Comparison of ENCODE assay signal across 19 cellular contexts in genomic region chr9:86340356-86341006, GRCh38. TPM values are rescaled to one million over a fixed set of nuclear protein-coding genes. Genes with fewer than 3 reads are reported as not detected.
DNase-seq lines count a peak whose midpoint lies in the region; ATAC-seq and TF ChIP-seq lines count a peak whose summit lies in the region.
"Had no signal": no experiment of that assay in that cellular context is flagged by ENCODE, and none has a peak within 500 bp of the region (broad histone marks: within the 10 kb centered on the region; RNA-seq: fewer than 3 reads in every experiment).

No MANE protein-coding gene starts in this region.

- POLR2A ChIA-PET in CD4-positive, alpha-beta T cell (lab: Charles Lee), result no interaction called here

- peak overlapping the region; percentile 70 for H3K4me2 ChIP-seq in OCI-LY3 (ENCODE audit: low read length)

- H3K9me3 ChIP-seq in CD4-positive, alpha-beta T cell (ENCODE audit: control insufficient read depth, low read length), result no peaks in the 10 kb centered on the region
- H3K9me3 ChIP-seq in OCI-LY3 (ENCODE audit: insufficient read depth, low read length) (no peaks in the 10 kb centered on the region), prostate gland (no peaks in the 10 kb centered on the region)
- H3K9me3 ChIP-seq: mucosa of descending colon, SJCRH30 had no signal

- H3K27ac ChIP-seq in CD4-positive, alpha-beta T cell (ENCODE audit: low read depth, low read length), result no peak overlapping the region
- H3K27ac ChIP-seq in OCI-LY3 (ENCODE audit: low read length) (peak overlapping the region; percentile 56), prostate gland (no peak overlapping the region)
- H3K27ac ChIP-seq: SJCRH30 had no signal

- peaks cover 73% of the 10 kb centered on the region for H3K36me3 ChIP-seq in OCI-LY3 (replicated peaks; ENCODE audit: low read depth, low read length)
- H3K36me3 ChIP-seq in prostate gland, result peaks cover 6 to 13% of the 10 kb centered on the region in 2 donors

- H3K4me3 ChIP-seq in OCI-LY3 (ENCODE audit: low read length), result peak overlapping the region; percentile 16
- no peak overlapping the region for H3K4me3 ChIP-seq in prostate gland
- H3K4me3 ChIP-seq: BLaER1 treated with 17β-estradiol and CSF1 and Interleukin-3, amounts not matched to agents 10 nM and 100 nM; mucosa of descending colon; SJCRH30 had no signal

- no peak for TF ChIP-seq POLR2A in prostate gland (IDR thresholded peaks at IDR 0.05)

- peaks cover 20% of the 10 kb centered on the region; the same call in 1 of the 2 replicates for H4K20me1 ChIP-seq in OCI-LY3 (ENCODE audit: insufficient read depth, low read length)

- intact Hi-C loops in CD4-positive, alpha-beta T cell (cut with DNase I, micrococcal nuclease), result no loop called here
- intact Hi-C loops in prostate gland (cut with DNase I), result no loop called here
- intact Hi-C loops in activated naive CD4-positive, alpha-beta T cell treated with anti-CD3 and anti-CD28 coated beads for 36 hours (cut with micrococcal nuclease), result no loop called here

- peaks cover 93% of the 10 kb centered on the region for H3K36me3 Mint-ChIP-seq in CD4-positive, alpha-beta T cell (ENCODE audit: low read depth)
- H3K36me3 Mint-ChIP-seq in activated naive CD4-positive, alpha-beta T cell treated with anti-CD3 and anti-CD28 coated beads for 36 hours (ENCODE audit: low read depth), result peaks cover 51% of the 10 kb centered on the region

- no peak for DNase-seq in CD4-positive, alpha-beta T cell
- DNase-seq in kidney tubule cell (ENCODE audit: low spot score) (peak; percentile 27), prostate gland (ENCODE audit: low spot score) (no peak)
- no peak for DNase-seq in activated naive CD4-positive, alpha-beta T cell treated with anti-CD3 and anti-CD28 coated beads for 36 hours
- DNase-seq: activated T-cell treated with anti-CD3 and anti-CD28 coated beads for 4 hours, amniotic stem cell, cortex of kidney, DND-41, erythroblast, kidney, mucosa of descending colon, NCI-H1048, SJCRH30 had no signal

- CTCF ChIA-PET in CD4-positive, alpha-beta T cell (lab: Charles Lee), result interaction anchor here (1.1 kb wide), 1 partner anchor 9 kb away, joined by 3 read pairs; no protein-coding TSS in a partner anchor
- CTCF ChIA-PET in activated naive CD4-positive, alpha-beta T cell treated with anti-CD3 and anti-CD28 coated beads for 36 hours (lab: Charles Lee), result no interaction called here

- H3K79me2 ChIP-seq in OCI-LY3 (ENCODE audit: low read length), result no peaks in the 10 kb centered on the region

- no peak overlapping the region for H3K9ac ChIP-seq in OCI-LY3 (ENCODE audit: low read length)
- H3K9ac ChIP-seq: BLaER1 treated with 17β-estradiol and CSF1 and Interleukin-3, amounts not matched to agents 10 nM and 100 nM had no signal

- no peak for ATAC-seq in CD4-positive, alpha-beta T cell (ENCODE audit: poor library complexity)
- ATAC-seq in GM18511 (IDR thresholded peaks at IDR 0.05; ENCODE audit: unreplicated experiment), result peak; percentile 32
- no peak for ATAC-seq in HG02981 (IDR thresholded peaks at IDR 0.05; ENCODE audit: unreplicated experiment)
- ATAC-seq in HG03108 (IDR thresholded peaks at IDR 0.05; ENCODE audit: unreplicated experiment), result no peak
- ATAC-seq: mucosa of descending colon, WTC11 had no signal

- 44% methylated on average over 1 of the region's 1 CpG for WGBS in prostate gland

- TF ChIP-seq CTCF in CD4-positive, alpha-beta T cell (IDR thresholded peaks at IDR 0.05), result no peak
- TF ChIP-seq CTCF in OCI-LY3 (IDR thresholded peaks at IDR 0.05; ENCODE audit: low read depth, low read length), result no peak
- TF ChIP-seq CTCF in prostate gland (IDR thresholded peaks at IDR 0.05), result no peak

- no peaks in the 10 kb centered on the region for H3K27me3 ChIP-seq in CD4-positive, alpha-beta T cell (ENCODE audit: control insufficient read depth, insufficient read depth, low read length)
- H3K27me3 ChIP-seq in OCI-LY3 (ENCODE audit: low read depth, low read length) (no peaks in the 10 kb centered on the region), prostate gland (replicated peaks; ENCODE audit: insufficient read depth) (no peaks in the 10 kb centered on the region)
- H3K27me3 ChIP-seq: BLaER1 treated with 17β-estradiol and CSF1 and Interleukin-3, amounts not matched to agents 10 nM and 100 nM; SJCRH30 had no signal

- peak overlapping the region; percentile 21 for H3K27ac Mint-ChIP-seq in CD4-positive, alpha-beta T cell
- H3K27ac Mint-ChIP-seq in activated naive CD4-positive, alpha-beta T cell treated with anti-CD3 and anti-CD28 coated beads for 36 hours, result no peak overlapping the region
- H3K27ac Mint-ChIP-seq: WTC11 had no signal

- H3K27me3 Mint-ChIP-seq in CD4-positive, alpha-beta T cell, result no peaks in the 10 kb centered on the region
- no peaks in the 10 kb centered on the region for H3K27me3 Mint-ChIP-seq in activated naive CD4-positive, alpha-beta T cell treated with anti-CD3 and anti-CD28 coated beads for 36 hours (ENCODE audit: low read depth)

- no peaks in the 10 kb centered on the region for H3K9me3 Mint-ChIP-seq in CD4-positive, alpha-beta T cell
- no peaks in the 10 kb centered on the region for H3K9me3 Mint-ChIP-seq in activated naive CD4-positive, alpha-beta T cell treated with anti-CD3 and anti-CD28 coated beads for 36 hours
- H3K9me3 Mint-ChIP-seq: WTC11 had no signal

- H3K4me3 Mint-ChIP-seq in CD4-positive, alpha-beta T cell, result no peak overlapping the region
- H3K4me3 Mint-ChIP-seq in activated naive CD4-positive, alpha-beta T cell treated with anti-CD3 and anti-CD28 coated beads for 36 hours, result no peak overlapping the region
- H3K4me3 Mint-ChIP-seq: WTC11 had no signal

- H2AFZ ChIP-seq in OCI-LY3 (ENCODE audit: low read depth, low read length), result no peak overlapping the region

- H3K4me1 ChIP-seq in OCI-LY3 (ENCODE audit: low read length) (peaks cover 56% of the 10 kb centered on the region), prostate gland (replicated peaks) (no peaks in the 10 kb centered on the region)
- H3K4me1 ChIP-seq: SJCRH30 had no signal

- H3K4me1 Mint-ChIP-seq in CD4-positive, alpha-beta T cell (ENCODE audit: low read depth), result peaks cover 48% of the 10 kb centered on the region
- peaks cover 42% of the 10 kb centered on the region for H3K4me1 Mint-ChIP-seq in activated naive CD4-positive, alpha-beta T cell treated with anti-CD3 and anti-CD28 coated beads for 36 hours (ENCODE audit: low read depth)

RNA-seq across cellular contexts. Expression of gene TUT7, which starts 13.7 kb away (rescaled TPM):
- 10 to 100 TPM; 51.9 to 53.8 TPM for total RNA-seq in CD4-positive, alpha-beta T cell
- total RNA-seq in prostate gland, result 100 to 1,000 TPM in 1 of 2 donors, 10 to 100 TPM in 1; 44.0 to 112 TPM
- total RNA-seq in activated naive CD4-positive, alpha-beta T cell treated with anti-CD3 and anti-CD28 coated beads for 36 hours, result 10 to 100 TPM; 22.7 to 23.5 TPM

RNA-seq across cellular contexts. Expression of gene ISCA1, which starts 58.1 kb away (rescaled TPM):
- total RNA-seq in CD4-positive, alpha-beta T cell, result 10 to 100 TPM; 85.3 to 91.6 TPM
- total RNA-seq in prostate gland, result 10 to 100 TPM; 39.4 to 51.9 TPM
- 10 to 100 TPM; 18.4 to 18.7 TPM for total RNA-seq in activated naive CD4-positive, alpha-beta T cell treated with anti-CD3 and anti-CD28 coated beads for 36 hours
